ENCODE assay signal across 9 cellular contexts in genomic region chr14:97219356-97220017, GRCh38.
DNase-seq lines count a peak whose midpoint lies in the region; ATAC-seq and TF ChIP-seq lines count a peak whose summit lies in the region.
"Had no signal": no experiment of that assay in that cellular context is flagged by ENCODE, and none has a peak within 500 bp of the region (broad histone marks: within the 10 kb centered on the region; RNA-seq: fewer than 3 reads in every experiment).

No MANE protein-coding gene starts in this region.

- ATAC-seq in activated CD4-positive, alpha-beta T cell treated with anti-CD3 and anti-CD28 coated beads for 36 hours: peak; percentile 36
- no peak for ATAC-seq in stimulated activated naive CD8-positive, alpha-beta T cell treated with anti-CD3 and anti-CD28 coated beads, Interleukin-15, Interleukin-2, amounts not matched to agents 100 U/mL and 50 U/mL, for 24 hours
- ATAC-seq in gastroesophageal sphincter: no peak

- intact Hi-C loops in activated CD4-positive, alpha-beta T cell treated with anti-CD3 and anti-CD28 coated beads for 36 hours (cut with DNase I, micrococcal nuclease): no loop called here
- intact Hi-C loops in activated T-helper 1 cell treated with anti-CD3 and anti-CD28 coated beads, Interleukin-12 subunit alpha, Interleukin-12 subunit beta, Interleukin-2, Interleukin-4 antibody, amounts not matched to agents 30 ng/mL and 10 ng/mL and 1 ng/mL, durations not matched to agents 14 hours and 24 hours and 36 hours (cut with micrococcal nuclease): no loop called here

- peaks cover 11% of the 10 kb centered on the region for H3K27me3 Mint-ChIP-seq in activated CD4-positive, alpha-beta T cell treated with anti-CD3 and anti-CD28 coated beads for 36 hours
- H3K27me3 Mint-ChIP-seq in activated T-helper 1 cell treated with anti-CD3 and anti-CD28 coated beads, Interleukin-12 subunit alpha, Interleukin-12 subunit beta, Interleukin-2, Interleukin-4 antibody, amounts not matched to agents 30 ng/mL and 10 ng/mL and 1 ng/mL, durations not matched to agents 14 hours and 24 hours and 36 hours (ENCODE audit: insufficient read depth): peaks cover 46% of the 10 kb centered on the region

- H3K27ac Mint-ChIP-seq in activated CD4-positive, alpha-beta T cell treated with anti-CD3 and anti-CD28 coated beads for 36 hours: peak overlapping the region; percentile 65
- H3K27ac Mint-ChIP-seq in activated T-helper 1 cell treated with anti-CD3 and anti-CD28 coated beads, Interleukin-12 subunit alpha, Interleukin-12 subunit beta, Interleukin-2, Interleukin-4 antibody, amounts not matched to agents 30 ng/mL and 10 ng/mL and 1 ng/mL, durations not matched to agents 14 hours and 24 hours and 36 hours: no peak overlapping the region
- H3K27ac Mint-ChIP-seq: activated B cell treated with CpG ODN at 0.5 μM for 24 hours had no signal

- POLR2A ChIA-PET in activated CD4-positive, alpha-beta T cell treated with anti-CD3 and anti-CD28 coated beads for 36 hours (lab: Charles Lee): interaction anchor here (0.5 kb wide), 1 partner anchor 146 kb away, joined by 3 read pairs; no protein-coding TSS in a partner anchor

- H3K4me1 ChIP-seq in gastroesophageal sphincter: peaks cover 0 to 13% (median 0%) of the 10 kb centered on the region in 3 donors

- H3K4me3 Mint-ChIP-seq in activated CD4-positive, alpha-beta T cell treated with anti-CD3 and anti-CD28 coated beads for 36 hours: peak overlapping the region; percentile 68
- H3K4me3 Mint-ChIP-seq in activated T-helper 1 cell treated with anti-CD3 and anti-CD28 coated beads, Interleukin-12 subunit alpha, Interleukin-12 subunit beta, Interleukin-2, Interleukin-4 antibody, amounts not matched to agents 30 ng/mL and 10 ng/mL and 1 ng/mL, durations not matched to agents 14 hours and 24 hours and 36 hours: peak overlapping the region; percentile 82
- H3K4me3 Mint-ChIP-seq: activated B cell treated with CpG ODN at 0.5 μM for 24 hours had no signal

- DNase-seq in activated CD4-positive, alpha-beta T cell treated with anti-CD3 and anti-CD28 coated beads for 36 hours: peak; percentile 29
- no peak for DNase-seq in activated CD4-positive, alpha-beta T cell treated with anti-CD3 and anti-CD28 coated beads for 1 hour
- no peak for DNase-seq in activated T-helper 1 cell treated with anti-CD3 and anti-CD28 coated beads, Interleukin-12 subunit alpha, Interleukin-12 subunit beta, Interleukin-2, Interleukin-4 antibody, amounts not matched to agents 30 ng/mL and 10 ng/mL and 1 ng/mL, durations not matched to agents 14 hours and 24 hours and 36 hours (ENCODE audit: low spot score)
- peak; percentile 16 for DNase-seq in stimulated activated naive CD8-positive, alpha-beta T cell treated with anti-CD3 and anti-CD28 coated beads, Interleukin-15, Interleukin-2, amounts not matched to agents 100 U/mL and 50 U/mL, for 24 hours
- DNase-seq in RPMI8226 (no peak), G401 (ENCODE audit: low spot score) (no peak)
- DNase-seq: activated B cell treated with CpG ODN at 0.5 μM for 24 hours had no signal

- H3K9me3 ChIP-seq in iPS-18c (ENCODE audit: control insufficient read depth, insufficient read depth, low read length) (peaks cover 2% of the 10 kb centered on the region), gastroesophageal sphincter (no peaks in the 10 kb centered on the region)

- no peaks in the 10 kb centered on the region for H3K36me3 Mint-ChIP-seq in activated CD4-positive, alpha-beta T cell treated with anti-CD3 and anti-CD28 coated beads for 36 hours (ENCODE audit: low read depth)
- H3K36me3 Mint-ChIP-seq in activated T-helper 1 cell treated with anti-CD3 and anti-CD28 coated beads, Interleukin-12 subunit alpha, Interleukin-12 subunit beta, Interleukin-2, Interleukin-4 antibody, amounts not matched to agents 30 ng/mL and 10 ng/mL and 1 ng/mL, durations not matched to agents 14 hours and 24 hours and 36 hours (ENCODE audit: low read depth): no peaks in the 10 kb centered on the region

- no peak for TF ChIP-seq POLR2A in gastroesophageal sphincter (IDR thresholded peaks at IDR 0.05)

- no peak for TF ChIP-seq EP300 in gastroesophageal sphincter (IDR thresholded peaks at IDR 0.05)

- no peaks in the 10 kb centered on the region for H3K36me3 ChIP-seq in gastroesophageal sphincter

- in situ Hi-C loops in G401 (cut with HindIII; ENCODE audit: low sequenced_read_pairs): no loop called here

- no peaks in the 10 kb centered on the region for H3K9me3 Mint-ChIP-seq in activated CD4-positive, alpha-beta T cell treated with anti-CD3 and anti-CD28 coated beads for 36 hours (ENCODE audit: low read depth)
- no peaks in the 10 kb centered on the region for H3K9me3 Mint-ChIP-seq in activated T-helper 1 cell treated with anti-CD3 and anti-CD28 coated beads, Interleukin-12 subunit alpha, Interleukin-12 subunit beta, Interleukin-2, Interleukin-4 antibody, amounts not matched to agents 30 ng/mL and 10 ng/mL and 1 ng/mL, durations not matched to agents 14 hours and 24 hours and 36 hours

- H3K4me3 ChIP-seq in iPS-18c (ENCODE audit: insufficient read depth, low read depth, low read length) (peak overlapping the region; percentile 59), gastroesophageal sphincter (peak overlapping the region in 1 of 2 donors; percentile 41)

- H3K27me3 ChIP-seq in gastroesophageal sphincter: peaks cover 67% of the 10 kb centered on the region

- no peak overlapping the region for H3K27ac ChIP-seq in gastroesophageal sphincter

- CTCF ChIA-PET in activated CD4-positive, alpha-beta T cell treated with anti-CD3 and anti-CD28 coated beads for 36 hours (lab: Charles Lee): interaction anchor here (0.7 to 1.0 kb wide), 4 partner anchors 8 to 517 kb away, joined by 3 read pairs; no protein-coding TSS in a partner anchor

- WGBS in gastroesophageal sphincter (ENCODE audit: low coverage in 1 of 2), 2 donors: 0 to 11% methylated on average over 1 to 12 of the region's 35 CpGs

- TF ChIP-seq CTCF in gastroesophageal sphincter (IDR thresholded peaks at IDR 0.05): no peak

- peaks cover 12% of the 10 kb centered on the region for H3K4me1 Mint-ChIP-seq in activated CD4-positive, alpha-beta T cell treated with anti-CD3 and anti-CD28 coated beads for 36 hours
- H3K4me1 Mint-ChIP-seq in activated T-helper 1 cell treated with anti-CD3 and anti-CD28 coated beads, Interleukin-12 subunit alpha, Interleukin-12 subunit beta, Interleukin-2, Interleukin-4 antibody, amounts not matched to agents 30 ng/mL and 10 ng/mL and 1 ng/mL, durations not matched to agents 14 hours and 24 hours and 36 hours (ENCODE audit: low read depth): peaks cover 10% of the 10 kb centered on the region

Comparison
In these comparisons a context has a peak if more than half of its experiments do, and no peak if none do; other contexts are left out.
1. DNase-seq: peak in activated CD4-positive, alpha-beta T cell treated with anti-CD3 and anti-CD28 coated beads for 36 hours (single experiment) and stimulated activated naive CD8-positive, alpha-beta T cell treated with anti-CD3 and anti-CD28 coated beads, Interleukin-15, Interleukin-2, amounts not matched to agents 100 U/mL and 50 U/mL, for 24 hours (single experiment); none in activated CD4-positive, alpha-beta T cell treated with anti-CD3 and anti-CD28 coated beads for 1 hour (single experiment), activated T-helper 1 cell treated with anti-CD3 and anti-CD28 coated beads, Interleukin-12 subunit alpha, Interleukin-12 subunit beta, Interleukin-2, Interleukin-4 antibody, amounts not matched to agents 30 ng/mL and 10 ng/mL and 1 ng/mL, durations not matched to agents 14 hours and 24 hours and 36 hours (single experiment), RPMI8226 (single experiment) and G401 (single experiment).